20 cellular contexts compared by ENCODE assay signal in genomic region chr6:47072667-47073066, GRCh38. TPM values are rescaled to one million over a fixed set of nuclear protein-coding genes. Genes with fewer than 3 reads are reported as not detected.
DNase-seq lines count a peak whose midpoint lies in the region; ATAC-seq and TF ChIP-seq lines count a peak whose summit lies in the region.
"Had no signal": no experiment of that assay in that cellular context is flagged by ENCODE, and none has a peak within 500 bp of the region (broad histone marks: within the 10 kb centered on the region; RNA-seq: fewer than 3 reads in every experiment).

No MANE protein-coding gene starts in this region.

- POLR2A ChIA-PET in HCT116 (lab: Charles Lee): no interaction called here

- no peaks in the 10 kb centered on the region for H3K79me2 ChIP-seq in HCT116 (ENCODE audit: insufficient read depth, low read length)

- H3K9ac ChIP-seq in HCT116 (ENCODE audit: low read length): no peak overlapping the region

- no peak for TF ChIP-seq RAD21 in HCT116 (IDR thresholded peaks at IDR 0.05; ENCODE audit: low read depth)

- no peak overlapping the region for H3K4me2 ChIP-seq in HCT116 (ENCODE audit: low read length)

- H3K9me3 ChIP-seq in HCT116 (ENCODE audit: control insufficient read depth in 1 of 2, insufficient read depth in 1 of 2, low read depth in 1 of 2, low read length in 2 of 2) (no peaks in the 10 kb centered on the region), WERI-Rb-1 (ENCODE audit: severe bottlenecking) (peaks cover 7% of the 10 kb centered on the region), lower lobe of right lung (no peaks in the 10 kb centered on the region), upper lobe of left lung (no peaks in the 10 kb centered on the region)
- H3K9me3 ChIP-seq: HAP-1 had no signal

- TF ChIP-seq POLR2A in HCT116 (IDR thresholded peaks at IDR 0.05; ENCODE audit: borderline replicate concordance, extremely low read depth, insufficient read depth, insufficient read length): no peak
- no peak for TF ChIP-seq POLR2A in upper lobe of left lung (IDR thresholded peaks at IDR 0.05)

- H3K27me3 ChIP-seq in HCT116 (ENCODE audit: insufficient read depth, low read length) (no peaks in the 10 kb centered on the region), WERI-Rb-1 (ENCODE audit: insufficient read depth, low read depth, severe bottlenecking) (no peaks in the 10 kb centered on the region), lower lobe of right lung (ENCODE audit: low read depth) (no peaks in the 10 kb centered on the region), upper lobe of left lung (no peaks in the 10 kb centered on the region)

- RAD21 ChIA-PET in HCT116 (lab: Charles Lee; ENCODE audit: low non-redundant PET in 1 of 2, low total read pairs in 2 of 2, uncharacterized antibody in 2 of 2, unreplicated experiment in 2 of 2): no interaction called here

- no peak for TF ChIP-seq EP300 in upper lobe of left lung (IDR thresholded peaks at IDR 0.05)

- H3K4me3 ChIP-seq in HCT116 (replicated peaks in 1 of 2; ENCODE audit: low read depth in 1 of 2, low read length in 2 of 2) (no peak overlapping the region), WERI-Rb-1 (ENCODE audit: low read depth, low read length) (no peak overlapping the region), lower lobe of right lung (no peak overlapping the region), upper lobe of left lung (no peak overlapping the region)
- H3K4me3 ChIP-seq: HAP-1 had no signal

- no peak for ATAC-seq in HCT116
- ATAC-seq in lower lobe of right lung: peak; percentile 76 to 84
- peak in 1 of 2 donors; percentile 68 for ATAC-seq in upper lobe of left lung (ENCODE audit: low FRiP score in 2 of 2)
- no peak for ATAC-seq in HG03095 (IDR thresholded peaks at IDR 0.05; ENCODE audit: unreplicated experiment)
- no peak for ATAC-seq in GM18861 (IDR thresholded peaks at IDR 0.05; ENCODE audit: unreplicated experiment)

- WGBS in upper lobe of left lung, 2 donors: 0% methylated on average over 1 of the region's 1 CpG

- H3K27ac ChIP-seq in HCT116 (ENCODE audit: low read depth, low read length) (no peak overlapping the region), WERI-Rb-1 (peak overlapping the region; percentile 44), lower lobe of right lung (peak overlapping the region; percentile 14), upper lobe of left lung (peak overlapping the region in 3 of 4 donors; percentile 9 to 50 (median 11))

- intact Hi-C loops in HCT116 (cut with micrococcal nuclease): no loop called here
- intact Hi-C loops in lower lobe of right lung (cut with DNase I): no loop called here

- no peaks in the 10 kb centered on the region for H3K9me2 ChIP-seq in HCT116 (ENCODE audit: insufficient read depth)

- H3K4me1 ChIP-seq in HCT116 (ENCODE audit: control insufficient read depth in 1 of 2, insufficient read depth in 2 of 2, low read length in 2 of 2): peaks cover 3 to 5% of the 10 kb centered on the region in 2 experiments; a peak in 1 of 4 replicates
- peaks cover 23% of the 10 kb centered on the region for H3K4me1 ChIP-seq in lower lobe of right lung
- peaks cover 14 to 33% (median 16%) of the 10 kb centered on the region in 4 donors for H3K4me1 ChIP-seq in upper lobe of left lung
- H3K4me1 ChIP-seq: HAP-1 had no signal

- CTCF ChIA-PET in HCT116 (lab: Charles Lee): interaction anchor here (0.7 kb wide), 1 partner anchor 137 kb away, joined by 4 read pairs; no protein-coding TSS in a partner anchor

- H4K20me1 ChIP-seq in HCT116 (ENCODE audit: insufficient read depth): no peaks in the 10 kb centered on the region

- TF ChIP-seq CTCF in HCT116 (IDR thresholded peaks at IDR 0.05 in 2 of 3, conservative IDR thresholded peaks at IDR 0.05 in 1 of 3; ENCODE audit: borderline replicate concordance in 1 of 3, insufficient read depth in 1 of 3, low read depth in 2 of 3, low read length in 2 of 3) (no peak), WERI-Rb-1 (IDR thresholded peaks at IDR 0.05; ENCODE audit: low read depth, low read length) (no peak), lower lobe of right lung (IDR thresholded peaks at IDR 0.05) (no peak), upper lobe of left lung (IDR thresholded peaks at IDR 0.05) (no peak)

- DNase-seq in HCT116 (ENCODE audit: low read depth, low spot score) (no peak), WERI-Rb-1 (no peak), lower lobe of right lung (no peak), upper lobe of left lung (no peak)
- no peak for DNase-seq in activated CD8-positive, alpha-beta memory T cell treated with anti-CD3 and anti-CD28 coated beads, Interleukin-2, amount 50 U/mL, for 48 hours
- DNase-seq: C1 segment of cervical spinal cord; Calu3; CD4-positive, alpha-beta memory T cell; COR-L47; DMS79 treated with DMSO at 0.1 percent for 48 hours; GF-D8; GOT3 had no signal

- H3K36me3 ChIP-seq in HCT116 (ENCODE audit: control insufficient read depth in 1 of 2, insufficient read depth in 2 of 2, low read length in 2 of 2) (no peaks in the 10 kb centered on the region), WERI-Rb-1 (no peaks in the 10 kb centered on the region), lower lobe of right lung (no peaks in the 10 kb centered on the region), upper lobe of left lung (no peaks in the 10 kb centered on the region)
- H3K36me3 ChIP-seq: HAP-1 had no signal

- peak overlapping the region; percentile 60 for H2AFZ ChIP-seq in HCT116 (ENCODE audit: low read depth, low read length, poor library complexity, severe bottlenecking)

- BruUV-seq in HCT116 (replicated peaks; lab: Mats Ljungman, UMichigan): no TSS peak

TF ChIP-seq in HCT116, 20 proteins besides CTCF, POLR2A, EP300 and RAD21 (continues in another document):
- no peak for TF ChIP-seq ELF1 (IDR thresholded peaks at IDR 0.05; ENCODE audit: borderline replicate concordance, low read depth)
- TF ChIP-seq FOSL1 (IDR thresholded peaks at IDR 0.05; ENCODE audit: low read depth): no peak
- TF ChIP-seq, protein P1, sequence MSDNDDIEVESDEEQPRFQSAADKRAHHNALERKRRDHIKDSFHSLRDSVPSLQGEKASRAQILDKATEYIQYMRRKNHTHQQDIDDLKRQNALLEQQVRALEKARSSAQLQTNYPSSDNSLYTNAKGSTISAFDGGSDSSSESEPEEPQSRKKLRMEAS (IDR thresholded peaks at IDR 0.05): no peak
- TF ChIP-seq SIN3A (IDR thresholded peaks at IDR 0.05; ENCODE audit: low read depth): no peak
- no peak for TF ChIP-seq SRF (IDR thresholded peaks at IDR 0.05; ENCODE audit: low read depth)
- TF ChIP-seq, protein P2, sequence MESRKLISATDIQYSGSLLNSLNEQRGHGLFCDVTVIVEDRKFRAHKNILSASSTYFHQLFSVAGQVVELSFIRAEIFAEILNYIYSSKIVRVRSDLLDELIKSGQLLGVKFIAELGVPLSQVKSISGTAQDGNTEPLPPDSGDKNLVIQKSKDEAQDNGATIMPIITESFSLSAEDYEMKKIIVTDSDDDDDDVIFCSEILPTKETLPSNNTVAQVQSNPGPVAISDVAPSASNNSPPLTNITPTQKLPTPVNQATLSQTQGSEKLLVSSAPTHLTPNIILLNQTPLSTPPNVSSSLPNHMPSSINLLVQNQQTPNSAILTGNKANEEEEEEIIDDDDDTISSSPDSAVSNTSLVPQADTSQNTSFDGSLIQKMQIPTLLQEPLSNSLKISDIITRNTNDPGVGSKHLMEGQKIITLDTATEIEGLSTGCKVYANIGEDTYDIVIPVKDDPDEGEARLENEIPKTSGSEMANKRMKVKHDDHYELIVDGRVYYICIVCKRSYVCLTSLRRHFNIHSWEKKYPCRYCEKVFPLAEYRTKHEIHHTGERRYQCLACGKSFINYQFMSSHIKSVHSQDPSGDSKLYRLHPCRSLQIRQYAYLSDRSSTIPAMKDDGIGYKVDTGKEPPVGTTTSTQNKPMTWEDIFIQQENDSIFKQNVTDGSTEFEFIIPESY (IDR thresholded peaks at IDR 0.05; ENCODE audit: extremely low read depth, insufficient replicate concordance, low read length): no peak
- TF ChIP-seq ZFX (IDR thresholded peaks at IDR 0.05): no peak
- TF ChIP-seq CBX3 (IDR thresholded peaks at IDR 0.05; ENCODE audit: low read depth): no peak
- TF ChIP-seq POLR2AphosphoS5 (IDR thresholded peaks at IDR 0.05; ENCODE audit: low read depth, low read length): no peak
- TF ChIP-seq SP1 (IDR thresholded peaks at IDR 0.05; ENCODE audit: low read depth): no peak
- TF ChIP-seq EZH2phosphoT487 (IDR thresholded peaks at IDR 0.05; ENCODE audit: borderline replicate concordance): no peak
- no peak for TF ChIP-seq YY1 (IDR thresholded peaks at IDR 0.05; ENCODE audit: extremely low read depth, insufficient replicate concordance, low read depth, low read length)
- TF ChIP-seq EZH2 (IDR thresholded peaks at IDR 0.05): no peak
- no peak for TF ChIP-seq JUND (IDR thresholded peaks at IDR 0.05)
- TF ChIP-seq, protein P3, sequence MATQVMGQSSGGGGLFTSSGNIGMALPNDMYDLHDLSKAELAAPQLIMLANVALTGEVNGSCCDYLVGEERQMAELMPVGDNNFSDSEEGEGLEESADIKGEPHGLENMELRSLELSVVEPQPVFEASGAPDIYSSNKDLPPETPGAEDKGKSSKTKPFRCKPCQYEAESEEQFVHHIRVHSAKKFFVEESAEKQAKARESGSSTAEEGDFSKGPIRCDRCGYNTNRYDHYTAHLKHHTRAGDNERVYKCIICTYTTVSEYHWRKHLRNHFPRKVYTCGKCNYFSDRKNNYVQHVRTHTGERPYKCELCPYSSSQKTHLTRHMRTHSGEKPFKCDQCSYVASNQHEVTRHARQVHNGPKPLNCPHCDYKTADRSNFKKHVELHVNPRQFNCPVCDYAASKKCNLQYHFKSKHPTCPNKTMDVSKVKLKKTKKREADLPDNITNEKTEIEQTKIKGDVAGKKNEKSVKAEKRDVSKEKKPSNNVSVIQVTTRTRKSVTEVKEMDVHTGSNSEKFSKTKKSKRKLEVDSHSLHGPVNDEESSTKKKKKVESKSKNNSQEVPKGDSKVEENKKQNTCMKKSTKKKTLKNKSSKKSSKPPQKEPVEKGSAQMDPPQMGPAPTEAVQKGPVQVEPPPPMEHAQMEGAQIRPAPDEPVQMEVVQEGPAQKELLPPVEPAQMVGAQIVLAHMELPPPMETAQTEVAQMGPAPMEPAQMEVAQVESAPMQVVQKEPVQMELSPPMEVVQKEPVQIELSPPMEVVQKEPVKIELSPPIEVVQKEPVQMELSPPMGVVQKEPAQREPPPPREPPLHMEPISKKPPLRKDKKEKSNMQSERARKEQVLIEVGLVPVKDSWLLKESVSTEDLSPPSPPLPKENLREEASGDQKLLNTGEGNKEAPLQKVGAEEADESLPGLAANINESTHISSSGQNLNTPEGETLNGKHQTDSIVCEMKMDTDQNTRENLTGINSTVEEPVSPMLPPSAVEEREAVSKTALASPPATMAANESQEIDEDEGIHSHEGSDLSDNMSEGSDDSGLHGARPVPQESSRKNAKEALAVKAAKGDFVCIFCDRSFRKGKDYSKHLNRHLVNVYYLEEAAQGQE (IDR thresholded peaks at IDR 0.05; ENCODE audit: low read depth): no peak
- no peak for TF ChIP-seq EGR1 (IDR thresholded peaks at IDR 0.05; ENCODE audit: low read depth)

RNA-seq across cellular contexts. Expression of gene ADGRF1, which starts 30.5 kb away (rescaled TPM):
- total RNA-seq in HCT116 (2021; ENCODE audit: unreplicated experiment) (39.6 TPM), lower lobe of right lung (9.9 TPM), upper lobe of left lung (10 to 100 TPM in 1 of 6 donors, 1 to 10 TPM in 5; 2.3 to 10.3 (median 7.5) TPM)
- polyA plus RNA-seq in HCT116 (2012): 23.0 and 35.4 TPM in 2 replicates
- total RNA-seq: A172; A673; CD4-positive, alpha-beta memory T cell; Daoy; G401 had no signal
- polyA plus RNA-seq: BJ; CD4-positive, alpha-beta memory T cell had no signal

Comparison
In these comparisons a context has a peak if more than half of its experiments do, and no peak if none do; other contexts are left out.
1. ATAC-seq: peak in lower lobe of right lung (2 of 2); none in HCT116 (single experiment), HG03095 (single experiment) and GM18861 (single experiment).